Comparison of ENCODE assay signal across 21 cellular contexts in genomic region chr5:589588-589987, GRCh38.
"Had no signal": no experiment of that assay in that cellular context is flagged by ENCODE, and none has a peak within 500 bp of the region (broad histone marks: within the 10 kb centered on the region; RNA-seq: fewer than 3 reads in every experiment).

No MANE protein-coding gene starts in this region.

- H3K4me1 ChIP-seq: colonic mucosa, heart left ventricle, lower lobe of right lung, spleen, upper lobe of right lung had no signal

- H3K27ac ChIP-seq: colonic mucosa, epithelial cell of prostate, heart left ventricle, lower lobe of right lung, spleen, upper lobe of right lung, WERI-Rb-1 had no signal

- H3K4me3 ChIP-seq: colonic mucosa, heart left ventricle, lower lobe of right lung, mucosa of descending colon, spleen, upper lobe of right lung had no signal

- H3K36me3 Mint-ChIP-seq: activated CD8-positive, alpha-beta memory T cell treated with anti-CD3 and anti-CD28 coated beads, Interleukin-2, amount 10 ng/mL, durations not matched to agents 7 days and 5 days had no signal

- H3K4me3 Mint-ChIP-seq: activated CD4-positive, alpha-beta T cell treated with anti-CD3 and anti-CD28 coated beads, Interleukin-2, amount 10 ng/mL, durations not matched to agents 7 days and 5 days; activated CD8-positive, alpha-beta memory T cell treated with anti-CD3 and anti-CD28 coated beads, Interleukin-2, amount 10 ng/mL, durations not matched to agents 7 days and 5 days; activated CD8-positive, alpha-beta T cell treated with anti-CD3 and anti-CD28 coated beads for 36 hours; neural crest cell had no signal

- H3K9me3 ChIP-seq: colonic mucosa, heart left ventricle, lower lobe of right lung, mucosa of descending colon, upper lobe of right lung had no signal

- ATAC-seq: activated CD8-positive, alpha-beta memory T cell treated with anti-CD3 and anti-CD28 coated beads, Interleukin-2, amount 10 ng/mL, durations not matched to agents 7 days and 5 days; activated CD8-positive, alpha-beta T cell treated with anti-CD3 and anti-CD28 coated beads for 36 hours; heart left ventricle; lower lobe of right lung; mucosa of descending colon; upper lobe of right lung had no signal

- DNase-seq: activated CD4-positive, alpha-beta T cell treated with anti-CD3 and anti-CD28 coated beads, Interleukin-2, amount 10 ng/mL, durations not matched to agents 7 days and 5 days; activated CD4-positive, CD25-positive, alpha-beta regulatory T cell treated with anti-CD3 and anti-CD28 coated beads, Interleukin-2, amount 50 U/mL, for 72 hours; activated CD8-positive, alpha-beta memory T cell treated with anti-CD3 and anti-CD28 coated beads, Interleukin-2, amount 10 ng/mL, durations not matched to agents 7 days and 5 days; activated CD8-positive, alpha-beta T cell treated with anti-CD3 and anti-CD28 coated beads for 36 hours; activated T-cell treated with anti-CD3 and anti-CD28 coated beads, Interleukin-2, amount 50 U/mL, for 1 hour; colonic mucosa; heart left ventricle; lower lobe of right lung; mesendoderm; mucosa of descending colon; occipital lobe; retina; spleen; stimulated activated CD4-positive, alpha-beta T cell treated with anti-CD3 and anti-CD28 coated beads, Interleukin-4, amount 100 ng/mL, for 1 hour; stimulated activated naive CD4-positive, alpha-beta T cell treated with Interleukin-2 at 50 U/mL for 16 hours; T-helper 1 cell had no signal

- H3K27me3 ChIP-seq: colonic mucosa had no signal

- H3K9me3 Mint-ChIP-seq: neural crest cell had no signal

- H3K36me3 ChIP-seq: colonic mucosa, heart left ventricle, lower lobe of right lung, spleen, upper lobe of right lung, WERI-Rb-1 had no signal

- H3K27ac Mint-ChIP-seq: activated CD4-positive, alpha-beta T cell treated with anti-CD3 and anti-CD28 coated beads, Interleukin-2, amount 10 ng/mL, durations not matched to agents 7 days and 5 days; activated CD8-positive, alpha-beta memory T cell treated with anti-CD3 and anti-CD28 coated beads, Interleukin-2, amount 10 ng/mL, durations not matched to agents 7 days and 5 days; activated CD8-positive, alpha-beta T cell treated with anti-CD3 and anti-CD28 coated beads for 36 hours; activated naive CD4-positive, alpha-beta T cell treated with anti-CD3 and anti-CD28 coated beads, Interleukin-2, amount 50 U/mL, for 72 hours had no signal

- H3K4me1 Mint-ChIP-seq: activated CD4-positive, alpha-beta T cell treated with anti-CD3 and anti-CD28 coated beads, Interleukin-2, amount 10 ng/mL, durations not matched to agents 7 days and 5 days; activated CD8-positive, alpha-beta memory T cell treated with anti-CD3 and anti-CD28 coated beads, Interleukin-2, amount 10 ng/mL, durations not matched to agents 7 days and 5 days had no signal
